Comparison of ENCODE assay signal across 11 cellular contexts in genomic region chr12:110035534-110036104, GRCh38.
"Had no signal": no experiment of that assay in that cellular context is flagged by ENCODE, and none has a peak within 500 bp of the region (broad histone marks: within the 10 kb centered on the region; RNA-seq: fewer than 3 reads in every experiment).

No MANE protein-coding gene starts in this region.

- H3K27me3 ChIP-seq: dorsolateral prefrontal cortex, ovary, sigmoid colon, spleen had no signal

- H3K27ac ChIP-seq: ovary, sigmoid colon had no signal

- H3K4me3 ChIP-seq: dorsolateral prefrontal cortex, lung, ovary, sigmoid colon, spleen had no signal

- H3K36me3 ChIP-seq: ovary had no signal

- H3K9me3 ChIP-seq: ovary, sigmoid colon, spleen had no signal

- DNase-seq: activated CD4-positive, alpha-beta T cell treated with anti-CD3 and anti-CD28 coated beads for 1 hour; activated CD8-positive, alpha-beta memory T cell treated with anti-CD3 and anti-CD28 coated beads, Interleukin-2, amount 50 U/mL, for 48 hours; anterior cingulate cortex; dorsolateral prefrontal cortex; left cardiac atrium; ovary; sigmoid colon; spleen; T1000; trophoblast cell had no signal

- ATAC-seq: left cardiac atrium had no signal
